In genomic region chr1:237492359-237492758, GRCh38 we compare ENCODE assay signal across 15 cellular contexts.
DNase-seq lines count a peak whose midpoint lies in the region; ATAC-seq and TF ChIP-seq lines count a peak whose summit lies in the region.
"Had no signal": no experiment of that assay in that cellular context is flagged by ENCODE, and none has a peak within 500 bp of the region (broad histone marks: within the 10 kb centered on the region; RNA-seq: fewer than 3 reads in every experiment).

No MANE protein-coding gene starts in this region.

- H3K27me3 Mint-ChIP-seq in MCF 10A (ENCODE audit: insufficient read depth, unreplicated experiment) (no peaks in the 10 kb centered on the region), type B pancreatic cell (no peaks in the 10 kb centered on the region)

- H3K4me1 Mint-ChIP-seq in MCF 10A (ENCODE audit: insufficient read depth, unreplicated experiment) (no peaks in the 10 kb centered on the region), type B pancreatic cell (ENCODE audit: unreplicated experiment) (no peaks in the 10 kb centered on the region)
- H3K4me1 Mint-ChIP-seq: activated naive CD8-positive, alpha-beta T cell treated with anti-CD3 and anti-CD28 coated beads for 36 hours had no signal

- CTCF ChIA-PET in MCF 10A (lab: Yijun Ruan, JAX), result interaction anchor here (0.5 to 0.6 kb wide), 2 partner anchors 38 to 82 kb away, joined by 3 read pairs; no protein-coding TSS in a partner anchor

- no TSS peak for BruUV-seq in MCF 10A (replicated peaks; lab: Mats Ljungman, UMichigan)

- H3K36me3 Mint-ChIP-seq in MCF 10A (ENCODE audit: insufficient read depth, unreplicated experiment) (no peaks in the 10 kb centered on the region), type B pancreatic cell (no peaks in the 10 kb centered on the region)
- H3K36me3 Mint-ChIP-seq: activated naive CD8-positive, alpha-beta T cell treated with anti-CD3 and anti-CD28 coated beads for 36 hours; stimulated activated effector memory CD8-positive, alpha-beta T cell treated with anti-CD3 and anti-CD28 coated beads, Interleukin-12 subunit alpha, Interleukin-12 subunit beta, amount 100 ng/mL, for 72 hours had no signal

- POLR2A ChIA-PET in MCF 10A (lab: Yijun Ruan, JAX), result no interaction called here

- H3K9me3 Mint-ChIP-seq in MCF 10A (ENCODE audit: unreplicated experiment) (no peaks in the 10 kb centered on the region), type B pancreatic cell (no peaks in the 10 kb centered on the region)
- H3K9me3 Mint-ChIP-seq: activated naive CD8-positive, alpha-beta T cell treated with anti-CD3 and anti-CD28 coated beads for 36 hours; stimulated activated effector memory CD8-positive, alpha-beta T cell treated with anti-CD3 and anti-CD28 coated beads, Interleukin-12 subunit alpha, Interleukin-12 subunit beta, amount 100 ng/mL, for 72 hours had no signal

- no peak overlapping the region for H3K27ac Mint-ChIP-seq in MCF 10A (ENCODE audit: low read depth, unreplicated experiment)
- no peak overlapping the region for H3K27ac Mint-ChIP-seq in type B pancreatic cell
- H3K27ac Mint-ChIP-seq: activated naive CD8-positive, alpha-beta T cell treated with anti-CD3 and anti-CD28 coated beads for 36 hours; stimulated activated effector memory CD8-positive, alpha-beta T cell treated with anti-CD3 and anti-CD28 coated beads, Interleukin-12 subunit alpha, Interleukin-12 subunit beta, amount 100 ng/mL, for 72 hours had no signal

- H3K4me1 ChIP-seq in breast epithelium (no peaks in the 10 kb centered on the region), adrenal gland (replicated peaks in 1 of 2) (no peaks in the 10 kb centered on the region)
- H3K4me1 ChIP-seq: esophagus squamous epithelium, prostate gland, vagina had no signal

- DNase-seq in MCF 10A (ENCODE audit: unreplicated experiment) (peak; percentile 29), breast epithelium (ENCODE audit: low spot score in 2 of 2) (no peak), RPMI8226 (peak; percentile 20), type B pancreatic cell (ENCODE audit: extremely low spot score, unreplicated experiment) (no peak), adrenal gland (no peak), NCI-H2081 treated with DMSO at 0.1 percent for 48 hours (lab: John Stamatoyannopoulos, UW) (no peak)
- no peak for DNase-seq in activated naive CD4-positive, alpha-beta T cell treated with anti-CD3 and anti-CD28 coated beads, Interleukin-2, amount 50 U/mL, for 16 hours
- DNase-seq: activated naive CD8-positive, alpha-beta T cell treated with anti-CD3 and anti-CD28 coated beads for 36 hours; DMS79; esophagus squamous epithelium; NCI-H187 had no signal

- H3K9me3 ChIP-seq in breast epithelium (no peaks in the 10 kb centered on the region), adrenal gland (replicated peaks in 1 of 3) (no peaks in the 10 kb centered on the region)
- H3K9me3 ChIP-seq: esophagus squamous epithelium, prostate gland, vagina had no signal

- intact Hi-C loops in MCF 10A (cut with micrococcal nuclease) (no loop called here), breast epithelium (cut with DNase I; ENCODE audit: low total_unique reads) (no loop called here), adrenal gland (cut with DNase I) (no loop called here)

- TF ChIP-seq CTCF in MCF 10A (IDR thresholded peaks at IDR 0.05; ENCODE audit: unreplicated experiment), result peak; percentile 13
- TF ChIP-seq CTCF in breast epithelium (IDR thresholded peaks at IDR 0.05), result no peak
- TF ChIP-seq CTCF in type B pancreatic cell (conservative IDR thresholded peaks at IDR 0.05), result peak; percentile 48
- TF ChIP-seq CTCF in adrenal gland (IDR thresholded peaks at IDR 0.05), result no peak

- no peaks in the 10 kb centered on the region for H3K36me3 ChIP-seq in breast epithelium
- H3K36me3 ChIP-seq in adrenal gland (replicated peaks in 1 of 2), result no peaks in the 10 kb centered on the region
- H3K36me3 ChIP-seq: esophagus squamous epithelium, prostate gland, vagina had no signal

- no peak overlapping the region for H3K27ac ChIP-seq in breast epithelium
- H3K27ac ChIP-seq in adrenal gland, result no peak overlapping the region
- H3K27ac ChIP-seq: esophagus squamous epithelium, prostate gland, vagina had no signal

- H3K4me3 ChIP-seq in breast epithelium, result no peak overlapping the region
- no peak overlapping the region for H3K4me3 ChIP-seq in adrenal gland
- H3K4me3 ChIP-seq: esophagus squamous epithelium, prostate gland, vagina had no signal

- H3K4me3 Mint-ChIP-seq in MCF 10A (ENCODE audit: unreplicated experiment) (no peak overlapping the region), type B pancreatic cell (no peak overlapping the region)
- H3K4me3 Mint-ChIP-seq: activated naive CD8-positive, alpha-beta T cell treated with anti-CD3 and anti-CD28 coated beads for 36 hours; stimulated activated effector memory CD8-positive, alpha-beta T cell treated with anti-CD3 and anti-CD28 coated beads, Interleukin-12 subunit alpha, Interleukin-12 subunit beta, amount 100 ng/mL, for 72 hours had no signal

- TF ChIP-seq POLR2A in breast epithelium (IDR thresholded peaks at IDR 0.05) (no peak), adrenal gland (IDR thresholded peaks at IDR 0.05) (no peak)

- 31 to 58% (median 35%) methylated on average over 1 of the region's 1 CpG for WGBS in adrenal gland, 4 donors

- peak; percentile 67 for ATAC-seq in HG02981 (IDR thresholded peaks at IDR 0.05; ENCODE audit: unreplicated experiment)
- ATAC-seq: stimulated activated effector memory CD8-positive, alpha-beta T cell treated with anti-CD3 and anti-CD28 coated beads, Interleukin-12 subunit alpha, Interleukin-12 subunit beta, amount 100 ng/mL, for 72 hours had no signal

- H3K27me3 ChIP-seq in breast epithelium (no peaks in the 10 kb centered on the region), adrenal gland (no peaks in the 10 kb centered on the region)
- H3K27me3 ChIP-seq: esophagus squamous epithelium, vagina had no signal

Comparison
In these comparisons a context has a peak if more than half of its experiments do, and no peak if none do; other contexts are left out.
1. DNase-seq: peak in MCF 10A (single experiment) and RPMI8226 (single experiment); none in breast epithelium (0 of 2), type B pancreatic cell (single experiment), adrenal gland (0 of 7), activated naive CD4-positive, alpha-beta T cell treated with anti-CD3 and anti-CD28 coated beads, Interleukin-2, amount 50 U/mL, for 16 hours (single experiment) and NCI-H2081 treated with DMSO at 0.1 percent for 48 hours (single experiment).
2. CTCF ChIP-seq: peak in MCF 10A (single experiment) and type B pancreatic cell (single experiment); none in breast epithelium (0 of 3) and adrenal gland (0 of 6).